ENCODE assay signal across 8 cellular contexts in the genomic region with DNA sequence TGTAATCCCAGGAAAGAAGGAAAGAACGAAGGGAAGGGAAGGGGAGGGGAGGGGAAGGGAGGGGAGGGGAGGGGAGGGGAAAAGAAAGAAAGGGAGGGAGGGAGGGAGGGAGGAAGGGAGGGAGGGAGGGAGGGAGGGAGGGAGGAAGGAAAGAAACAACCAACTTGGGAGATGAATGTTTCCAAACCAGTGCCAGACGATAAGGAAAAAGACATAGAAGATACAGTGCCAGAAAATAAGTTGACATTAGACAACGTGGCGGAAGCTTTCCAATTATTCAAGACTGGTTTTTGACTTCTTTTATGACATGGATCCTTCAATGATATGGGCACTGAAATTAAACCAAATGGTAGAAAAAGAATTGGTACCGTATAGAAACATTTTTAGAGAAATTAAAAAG.
"Had no signal": no experiment of that assay in that cellular context is flagged by ENCODE, and none has a peak within 500 bp of the region (broad histone marks: within the 10 kb centered on the region; RNA-seq: fewer than 3 reads in every experiment).

No MANE protein-coding gene starts in this region.

- H3K4me3 ChIP-seq: GM12878 had no signal

- ATAC-seq: GM12878 had no signal

- FAIRE-seq: G401.6, GM12878, GM12891, GM12892, GM18507, GM19239 had no signal

- DNase-seq: GDM1, GF-D8 had no signal
